Comparison of ENCODE assay signal across 2 cellular contexts in the genomic region with DNA sequence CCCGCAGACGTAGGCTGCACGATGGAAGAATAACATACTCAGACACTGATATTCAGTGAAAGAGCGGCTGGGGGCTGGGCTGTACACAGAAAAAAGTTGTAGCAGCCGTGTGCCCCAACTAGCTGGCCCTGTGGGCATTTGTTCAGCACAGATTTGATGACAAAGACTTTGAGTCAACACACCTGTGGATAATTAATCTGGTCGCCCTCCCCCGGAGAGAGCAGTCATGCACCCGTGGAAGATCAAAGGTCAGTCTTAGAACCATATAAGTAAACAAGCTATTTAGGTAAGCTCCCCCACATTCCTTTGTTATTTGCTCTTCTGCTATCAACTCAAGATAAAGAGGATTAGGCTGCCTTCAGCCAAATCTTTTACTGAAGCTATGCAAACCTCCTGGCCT.
TF ChIP-seq lines count a peak whose summit lies in the region.

No MANE protein-coding gene starts in this region.

TF ChIP-seq in H1, 55 proteins besides CTCF, POLR2A, EP300 and RAD21:
- no peak for TF ChIP-seq CBX8 (IDR thresholded peaks at IDR 0.05; ENCODE audit: borderline replicate concordance, low read depth, low read length)
- TF ChIP-seq TCF12 (IDR thresholded peaks at IDR 0.05; ENCODE audit: low read depth, low read length), result 0 out of 2 replicates have a peak, but pooled peaks have one; percentile 26

TF ChIP-seq in liver, 16 proteins besides CTCF, POLR2A, EP300 and RAD21:
- TF ChIP-seq, protein P1, sequence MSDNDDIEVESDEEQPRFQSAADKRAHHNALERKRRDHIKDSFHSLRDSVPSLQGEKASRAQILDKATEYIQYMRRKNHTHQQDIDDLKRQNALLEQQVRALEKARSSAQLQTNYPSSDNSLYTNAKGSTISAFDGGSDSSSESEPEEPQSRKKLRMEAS (IDR thresholded peaks at IDR 0.05), result peak; percentile 32
- peak; percentile 62 for TF ChIP-seq SP1 (IDR thresholded peaks at IDR 0.05)
- no peak for TF ChIP-seq GABPA (IDR thresholded peaks at IDR 0.05 in 1 of 2, conservative IDR thresholded peaks at IDR 0.05 in 1 of 2)
- TF ChIP-seq, protein P2, sequence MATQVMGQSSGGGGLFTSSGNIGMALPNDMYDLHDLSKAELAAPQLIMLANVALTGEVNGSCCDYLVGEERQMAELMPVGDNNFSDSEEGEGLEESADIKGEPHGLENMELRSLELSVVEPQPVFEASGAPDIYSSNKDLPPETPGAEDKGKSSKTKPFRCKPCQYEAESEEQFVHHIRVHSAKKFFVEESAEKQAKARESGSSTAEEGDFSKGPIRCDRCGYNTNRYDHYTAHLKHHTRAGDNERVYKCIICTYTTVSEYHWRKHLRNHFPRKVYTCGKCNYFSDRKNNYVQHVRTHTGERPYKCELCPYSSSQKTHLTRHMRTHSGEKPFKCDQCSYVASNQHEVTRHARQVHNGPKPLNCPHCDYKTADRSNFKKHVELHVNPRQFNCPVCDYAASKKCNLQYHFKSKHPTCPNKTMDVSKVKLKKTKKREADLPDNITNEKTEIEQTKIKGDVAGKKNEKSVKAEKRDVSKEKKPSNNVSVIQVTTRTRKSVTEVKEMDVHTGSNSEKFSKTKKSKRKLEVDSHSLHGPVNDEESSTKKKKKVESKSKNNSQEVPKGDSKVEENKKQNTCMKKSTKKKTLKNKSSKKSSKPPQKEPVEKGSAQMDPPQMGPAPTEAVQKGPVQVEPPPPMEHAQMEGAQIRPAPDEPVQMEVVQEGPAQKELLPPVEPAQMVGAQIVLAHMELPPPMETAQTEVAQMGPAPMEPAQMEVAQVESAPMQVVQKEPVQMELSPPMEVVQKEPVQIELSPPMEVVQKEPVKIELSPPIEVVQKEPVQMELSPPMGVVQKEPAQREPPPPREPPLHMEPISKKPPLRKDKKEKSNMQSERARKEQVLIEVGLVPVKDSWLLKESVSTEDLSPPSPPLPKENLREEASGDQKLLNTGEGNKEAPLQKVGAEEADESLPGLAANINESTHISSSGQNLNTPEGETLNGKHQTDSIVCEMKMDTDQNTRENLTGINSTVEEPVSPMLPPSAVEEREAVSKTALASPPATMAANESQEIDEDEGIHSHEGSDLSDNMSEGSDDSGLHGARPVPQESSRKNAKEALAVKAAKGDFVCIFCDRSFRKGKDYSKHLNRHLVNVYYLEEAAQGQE (IDR thresholded peaks at IDR 0.05), result no peak
- TF ChIP-seq YY1 (IDR thresholded peaks at IDR 0.05), result peak; percentile 23
- TF ChIP-seq, protein P3, sequence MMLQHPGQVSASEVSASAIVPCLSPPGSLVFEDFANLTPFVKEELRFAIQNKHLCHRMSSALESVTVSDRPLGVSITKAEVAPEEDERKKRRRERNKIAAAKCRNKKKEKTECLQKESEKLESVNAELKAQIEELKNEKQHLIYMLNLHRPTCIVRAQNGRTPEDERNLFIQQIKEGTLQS (IDR thresholded peaks at IDR 0.05), result no peak
- no peak for TF ChIP-seq EGR1 (IDR thresholded peaks at IDR 0.05; ENCODE audit: low read depth in 2 of 2)
- TF ChIP-seq HNF4G (IDR thresholded peaks at IDR 0.05), result peak; percentile 27
- TF ChIP-seq, protein P4, sequence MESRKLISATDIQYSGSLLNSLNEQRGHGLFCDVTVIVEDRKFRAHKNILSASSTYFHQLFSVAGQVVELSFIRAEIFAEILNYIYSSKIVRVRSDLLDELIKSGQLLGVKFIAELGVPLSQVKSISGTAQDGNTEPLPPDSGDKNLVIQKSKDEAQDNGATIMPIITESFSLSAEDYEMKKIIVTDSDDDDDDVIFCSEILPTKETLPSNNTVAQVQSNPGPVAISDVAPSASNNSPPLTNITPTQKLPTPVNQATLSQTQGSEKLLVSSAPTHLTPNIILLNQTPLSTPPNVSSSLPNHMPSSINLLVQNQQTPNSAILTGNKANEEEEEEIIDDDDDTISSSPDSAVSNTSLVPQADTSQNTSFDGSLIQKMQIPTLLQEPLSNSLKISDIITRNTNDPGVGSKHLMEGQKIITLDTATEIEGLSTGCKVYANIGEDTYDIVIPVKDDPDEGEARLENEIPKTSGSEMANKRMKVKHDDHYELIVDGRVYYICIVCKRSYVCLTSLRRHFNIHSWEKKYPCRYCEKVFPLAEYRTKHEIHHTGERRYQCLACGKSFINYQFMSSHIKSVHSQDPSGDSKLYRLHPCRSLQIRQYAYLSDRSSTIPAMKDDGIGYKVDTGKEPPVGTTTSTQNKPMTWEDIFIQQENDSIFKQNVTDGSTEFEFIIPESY (IDR thresholded peaks at IDR 0.05), result no peak
- TF ChIP-seq RXRA (IDR thresholded peaks at IDR 0.05), result peak; percentile 36 to 63
- TF ChIP-seq TAF1 (conservative IDR thresholded peaks at IDR 0.05), result no peak
- peak; percentile 73 for TF ChIP-seq FOXA2 (IDR thresholded peaks at IDR 0.05)
- peak; percentile 70 to 83 for TF ChIP-seq HNF4A (conservative IDR thresholded peaks at IDR 0.05)
- peak; percentile 34 for TF ChIP-seq NR2F2 (IDR thresholded peaks at IDR 0.05)
- TF ChIP-seq JUND (IDR thresholded peaks at IDR 0.05), result peak in 1 of 2 donors; percentile 16
- TF ChIP-seq FOXA1 (IDR thresholded peaks at IDR 0.05), result peak; percentile 85
